Comparison of ENCODE assay signal across 8 cellular contexts in the genomic region with DNA sequence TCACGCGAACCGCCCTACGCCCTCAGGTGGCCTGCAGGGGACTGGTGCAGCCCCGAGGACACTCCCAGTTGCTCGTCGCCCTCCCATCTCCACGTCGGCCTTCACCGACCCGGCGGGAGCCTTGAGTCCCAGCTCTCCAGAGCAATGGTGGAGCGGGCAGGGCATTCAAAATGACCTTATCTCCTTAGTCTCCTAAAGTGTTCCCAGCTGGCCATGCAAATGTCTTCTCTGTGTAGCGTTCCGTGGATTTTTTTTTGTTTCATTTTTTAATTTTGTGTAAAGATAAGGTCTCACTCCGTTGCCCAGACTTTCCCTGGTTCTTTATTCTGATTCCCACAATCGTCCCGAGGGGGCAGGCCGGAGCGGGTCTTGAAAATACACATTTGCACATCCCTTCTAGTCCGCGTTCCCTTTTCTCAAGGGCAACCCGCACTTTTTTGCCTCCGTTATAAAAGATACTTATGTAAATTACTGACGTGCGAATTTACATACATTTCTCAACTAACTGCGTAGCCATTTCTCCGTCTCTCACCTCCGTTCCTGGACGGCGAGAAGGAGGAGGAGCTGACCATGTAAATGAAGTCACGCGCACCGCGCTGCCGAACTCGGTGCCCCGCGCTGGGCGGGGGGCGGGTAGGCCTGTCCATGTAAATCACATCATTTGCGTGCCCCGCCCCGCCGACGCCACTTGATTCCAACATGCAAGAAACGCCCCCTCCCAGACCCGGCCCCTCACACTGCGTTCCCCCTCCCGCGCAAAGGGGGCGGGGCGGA. TPM values are rescaled to one million over a fixed set of nuclear protein-coding genes. Genes with fewer than 3 reads are reported as not detected.
DNase-seq lines count a peak whose midpoint lies in the region; ATAC-seq and TF ChIP-seq lines count a peak whose summit lies in the region.

No MANE protein-coding gene starts in this region.

- H3K36me3 Mint-ChIP-seq in activated CD4-positive, alpha-beta memory T cell treated with anti-CD3 and anti-CD28 coated beads, Interleukin-2, amount 10 ng/mL, durations not matched to agents 7 days and 5 days (ENCODE audit: low read depth) = peaks cover 43% of the 10 kb centered on the region

- DNase-seq in CMK (ENCODE audit: low read depth) = peak; percentile 99
- peak; percentile 98 to 100 for DNase-seq in HL-60 (ENCODE audit: low read depth in 1 of 2, low spot score in 1 of 2)
- DNase-seq in NCI-H82 treated with DMSO at 0.1 percent for 48 hours (lab: John Stamatoyannopoulos, UW; ENCODE audit: unreplicated experiment) = peak; percentile 98
- DNase-seq in activated CD4-positive, alpha-beta memory T cell treated with anti-CD3 and anti-CD28 coated beads, Interleukin-2, amount 10 ng/mL, durations not matched to agents 7 days and 5 days = peak; percentile 100
- DNase-seq in lower lobe of right lung = peak; percentile 100
- DNase-seq in stimulated activated CD4-positive, alpha-beta T cell treated with anti-CD3 and anti-CD28 coated beads, TNF-alpha, amount 100 ng/mL, for 1 hour (ENCODE audit: low read depth in 3 of 3, low spot score in 1 of 3) = peak; percentile 100

- peaks cover 55% of the 10 kb centered on the region for H3K4me1 Mint-ChIP-seq in activated CD4-positive, alpha-beta memory T cell treated with anti-CD3 and anti-CD28 coated beads, Interleukin-2, amount 10 ng/mL, durations not matched to agents 7 days and 5 days

- H3K9me3 ChIP-seq in ectodermal cell (ENCODE audit: control insufficient read depth, low read length) = no peaks in the 10 kb centered on the region
- no peaks in the 10 kb centered on the region for H3K9me3 ChIP-seq in lower lobe of right lung

- TF ChIP-seq CTCF in HL-60 (IDR thresholded peaks at IDR 0.05; ENCODE audit: insufficient read depth, low read length) (peak; percentile 17), lower lobe of right lung (IDR thresholded peaks at IDR 0.05) (peak; percentile 50)

- CTCF ChIA-PET in activated CD4-positive, alpha-beta memory T cell treated with anti-CD3 and anti-CD28 coated beads, Interleukin-2, amount 10 ng/mL, durations not matched to agents 7 days and 5 days (lab: Charles Lee) = interaction anchor here (0.6 to 2.3 kb wide), 15 partner anchors 8 to 567 kb away, joined by 3 to 41 read pairs (median 4); a partner anchor contains a TSS

- peak overlapping the region; percentile 88 for H3K27ac ChIP-seq in HL-60 (replicated peaks)
- H3K27ac ChIP-seq in ectodermal cell (ENCODE audit: insufficient read depth, low read depth, low read length, poor library complexity, severe bottlenecking) = peak overlapping the region; percentile 88
- H3K27ac ChIP-seq in lower lobe of right lung = peak overlapping the region; percentile 88

- no peaks in the 10 kb centered on the region for H3K27me3 Mint-ChIP-seq in activated CD4-positive, alpha-beta memory T cell treated with anti-CD3 and anti-CD28 coated beads, Interleukin-2, amount 10 ng/mL, durations not matched to agents 7 days and 5 days

- POLR2A ChIA-PET in activated CD4-positive, alpha-beta memory T cell treated with anti-CD3 and anti-CD28 coated beads, Interleukin-2, amount 10 ng/mL, durations not matched to agents 7 days and 5 days (lab: Charles Lee) = interaction anchor here (0.7 to 14.9 kb wide), 10 partner anchors 9 to 135 kb away, joined by 3 to 161 read pairs (median 5); a partner anchor contains a TSS

- intact Hi-C loops in lower lobe of right lung (cut with DNase I) = no loop called here

- H3K4me3 ChIP-seq in HL-60 (replicated peaks; ENCODE audit: insufficient read depth, low read length) = peak overlapping the region; percentile 41
- peak overlapping the region; percentile 53 for H3K4me3 ChIP-seq in ectodermal cell (ENCODE audit: insufficient read depth, low read depth, low read length)
- H3K4me3 ChIP-seq in lower lobe of right lung = peak overlapping the region; percentile 92

- peak; percentile 56 for ATAC-seq in GM19455 (IDR thresholded peaks at IDR 0.05; ENCODE audit: unreplicated experiment)
- ATAC-seq in lower lobe of right lung = peak; percentile 61 to 89

- H3K4me3 Mint-ChIP-seq in activated CD4-positive, alpha-beta memory T cell treated with anti-CD3 and anti-CD28 coated beads, Interleukin-2, amount 10 ng/mL, durations not matched to agents 7 days and 5 days = peak overlapping the region; percentile 78

- H3K36me3 ChIP-seq in ectodermal cell (ENCODE audit: control insufficient read depth, insufficient read depth, low read length) (peaks cover 7% of the 10 kb centered on the region), lower lobe of right lung (peaks cover 31% of the 10 kb centered on the region)

- peak overlapping the region; percentile 84 for H3K27ac Mint-ChIP-seq in activated CD4-positive, alpha-beta memory T cell treated with anti-CD3 and anti-CD28 coated beads, Interleukin-2, amount 10 ng/mL, durations not matched to agents 7 days and 5 days

- H3K4me1 ChIP-seq in ectodermal cell (ENCODE audit: control insufficient read depth, insufficient read depth, low read length) = peaks cover 27% of the 10 kb centered on the region
- peaks cover 43% of the 10 kb centered on the region for H3K4me1 ChIP-seq in lower lobe of right lung

- WGBS in ectodermal cell, 2 experiments = 1% methylated on average over 53 of the region's 53 CpGs

- no peaks in the 10 kb centered on the region for H3K27me3 ChIP-seq in HL-60 (ENCODE audit: insufficient read depth, poor library complexity, severe bottlenecking)
- no peaks in the 10 kb centered on the region for H3K27me3 ChIP-seq in ectodermal cell (ENCODE audit: control insufficient read depth, insufficient read depth, low read length, poor library complexity, severe bottlenecking)
- no peaks in the 10 kb centered on the region for H3K27me3 ChIP-seq in lower lobe of right lung (ENCODE audit: low read depth)

- H3K9me3 Mint-ChIP-seq in activated CD4-positive, alpha-beta memory T cell treated with anti-CD3 and anti-CD28 coated beads, Interleukin-2, amount 10 ng/mL, durations not matched to agents 7 days and 5 days = no peaks in the 10 kb centered on the region

RNA-seq across cellular contexts. Expression of a gene that starts 0.6 kb away (rescaled TPM):
- total RNA-seq in activated CD4-positive, alpha-beta memory T cell treated with anti-CD3 and anti-CD28 coated beads, Interleukin-2, amount 10 ng/mL, durations not matched to agents 7 days and 5 days = 100 to 1,000 TPM; 127 to 128 TPM
- polyA plus RNA-seq in ectodermal cell (2013, experiment 1 of 4) = 82.0 TPM
- polyA plus RNA-seq in ectodermal cell (2013, experiment 2 of 4) = 80.9 TPM
- polyA plus RNA-seq in ectodermal cell (2013, experiment 3 of 4) = 63.2 TPM
- 67.6 TPM for polyA plus RNA-seq in ectodermal cell (2013, experiment 4 of 4)
- total RNA-seq in lower lobe of right lung = 188 TPM

RNA-seq across cellular contexts. Expression of a gene that starts 20.4 kb away (rescaled TPM):
- total RNA-seq in activated CD4-positive, alpha-beta memory T cell treated with anti-CD3 and anti-CD28 coated beads, Interleukin-2, amount 10 ng/mL, durations not matched to agents 7 days and 5 days = 10 to 100 TPM; 65.7 to 68.3 TPM
- polyA plus RNA-seq in ectodermal cell (2013, experiment 1 of 4) = 22.2 TPM
- polyA plus RNA-seq in ectodermal cell (2013, experiment 2 of 4) = 19.7 TPM
- 20.2 TPM for polyA plus RNA-seq in ectodermal cell (2013, experiment 3 of 4)
- polyA plus RNA-seq in ectodermal cell (2013, experiment 4 of 4) = 25.0 TPM
- total RNA-seq in lower lobe of right lung = 48.5 TPM

RNA-seq across cellular contexts. Expression of a gene that starts 23.1 kb away (rescaled TPM):
- total RNA-seq in activated CD4-positive, alpha-beta memory T cell treated with anti-CD3 and anti-CD28 coated beads, Interleukin-2, amount 10 ng/mL, durations not matched to agents 7 days and 5 days = not detected
- polyA plus RNA-seq in ectodermal cell (2013, experiment 1 of 4) = 1.3 TPM
- 0.85 TPM for polyA plus RNA-seq in ectodermal cell (2013, experiment 2 of 4)
- polyA plus RNA-seq in ectodermal cell (2013, experiment 3 of 4) = 1.7 TPM
- 2.8 TPM for polyA plus RNA-seq in ectodermal cell (2013, experiment 4 of 4)
- total RNA-seq in lower lobe of right lung = 1.7 TPM

RNA-seq across cellular contexts. Expression of a gene that starts 47.4 kb away (rescaled TPM):
- total RNA-seq in activated CD4-positive, alpha-beta memory T cell treated with anti-CD3 and anti-CD28 coated beads, Interleukin-2, amount 10 ng/mL, durations not matched to agents 7 days and 5 days = 100 to 1,000 TPM; 145 to 151 TPM
- polyA plus RNA-seq in ectodermal cell (2013, experiment 1 of 4) = 251 TPM
- 211 TPM for polyA plus RNA-seq in ectodermal cell (2013, experiment 2 of 4)
- 236 TPM for polyA plus RNA-seq in ectodermal cell (2013, experiment 3 of 4)
- polyA plus RNA-seq in ectodermal cell (2013, experiment 4 of 4) = 262 TPM
- 44.8 TPM for total RNA-seq in lower lobe of right lung

RNA-seq across cellular contexts. Expression of a gene that starts 48.1 kb away (rescaled TPM):
- total RNA-seq in activated CD4-positive, alpha-beta memory T cell treated with anti-CD3 and anti-CD28 coated beads, Interleukin-2, amount 10 ng/mL, durations not matched to agents 7 days and 5 days = 10 to 100 TPM; 18.1 to 18.8 TPM
- 31.8 TPM for polyA plus RNA-seq in ectodermal cell (2013, experiment 1 of 4)
- polyA plus RNA-seq in ectodermal cell (2013, experiment 2 of 4) = 32.3 TPM
- 21.0 TPM for polyA plus RNA-seq in ectodermal cell (2013, experiment 3 of 4)
- polyA plus RNA-seq in ectodermal cell (2013, experiment 4 of 4) = 28.2 TPM
- 17.6 TPM for total RNA-seq in lower lobe of right lung

Comparison
In these comparisons a context has a peak if more than half of its experiments do, and no peak if none do; other contexts are left out.
1. Peak in every context shown above with its lines: DNase-seq, ATAC-seq, H3K4me3 ChIP-seq and H3K27ac ChIP-seq.
2. H3K4me3 ChIP-seq: peak in every context shown above with its lines; median percentile 92 in lower lobe of right lung; 53 in ectodermal cell; 41 in HL-60.